ENCODE assay signal across 3 cellular contexts in the genomic region with DNA sequence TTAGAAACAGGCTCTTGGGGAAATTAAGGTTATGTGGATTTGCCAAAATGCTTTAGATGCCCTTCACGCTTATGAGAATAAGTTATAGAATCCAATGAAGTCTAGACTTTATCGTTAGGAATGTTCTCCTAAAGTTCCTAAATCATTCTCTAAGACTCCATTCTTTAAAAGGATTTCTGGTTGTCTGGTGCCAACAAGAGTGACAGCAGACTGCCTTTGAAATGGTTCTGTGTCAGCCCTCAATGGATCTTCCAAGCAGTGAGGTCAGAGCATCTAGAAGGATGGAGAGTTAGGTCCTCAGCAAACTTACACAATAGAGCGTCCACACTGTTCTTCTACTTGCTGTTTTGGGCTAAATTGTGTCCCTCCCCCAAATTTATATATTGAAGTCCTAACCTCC.
"Had no signal": no experiment of that assay in that cellular context is flagged by ENCODE, and none has a peak within 500 bp of the region (broad histone marks: within the 10 kb centered on the region; RNA-seq: fewer than 3 reads in every experiment).

No MANE protein-coding gene starts in this region.

- H3K4me3 ChIP-seq: GM12878 had no signal

- DNase-seq: GDM1, GF-D8 had no signal

- ATAC-seq: GM12878 had no signal
